10 cellular contexts compared by ENCODE assay signal in the genomic region with DNA sequence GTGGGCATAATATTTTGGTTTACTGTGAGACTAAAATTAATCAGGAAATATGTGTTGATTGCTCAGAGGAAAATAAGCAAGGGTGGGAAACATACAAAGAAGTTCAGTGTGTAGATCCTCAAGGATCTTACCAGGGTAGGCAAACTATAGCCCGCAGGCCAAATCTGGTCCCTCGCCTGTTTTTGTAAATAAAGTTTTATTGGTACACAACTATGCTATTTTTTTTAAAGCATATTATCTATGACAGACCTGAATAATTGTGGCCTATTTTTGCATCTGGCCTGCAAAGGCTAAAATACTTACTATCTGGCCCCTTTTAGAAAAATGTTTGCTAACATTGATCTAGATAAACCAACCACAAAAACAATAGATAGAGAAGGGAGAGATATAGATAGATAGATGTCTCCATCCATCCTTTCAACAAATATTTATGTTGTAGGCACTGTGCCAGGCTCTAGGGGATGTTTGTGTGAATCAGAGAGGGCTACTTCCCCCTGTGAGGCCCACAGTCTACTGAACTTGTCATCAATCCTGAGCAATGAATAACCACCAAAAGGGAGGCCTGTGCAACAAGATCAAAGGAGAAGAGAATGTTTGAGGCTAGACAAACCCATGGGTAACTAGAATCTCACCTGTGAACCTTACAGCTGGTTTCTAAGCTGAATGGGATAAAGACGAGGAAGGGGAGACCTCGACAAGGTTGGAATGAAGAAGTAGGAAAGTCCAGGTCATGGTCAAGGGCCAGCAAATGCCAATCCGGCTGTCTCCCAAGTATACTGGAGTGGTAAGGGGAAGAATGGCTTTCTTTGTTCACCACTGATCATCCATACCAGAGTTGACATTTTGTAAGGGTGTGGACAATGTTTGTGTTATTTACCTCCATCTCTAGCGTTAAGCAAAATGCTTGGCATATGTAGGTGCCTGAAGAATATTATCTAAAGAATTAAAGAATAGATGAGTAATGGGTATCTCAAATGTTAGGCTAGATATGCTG. TPM values are rescaled to one million over a fixed set of nuclear protein-coding genes. Genes with fewer than 3 reads are reported as not detected.
DNase-seq lines count a peak whose midpoint lies in the region; ATAC-seq, FAIRE-seq and TF ChIP-seq lines count a peak whose summit lies in the region.
"Had no signal": no experiment of that assay in that cellular context is flagged by ENCODE, and none has a peak within 500 bp of the region (broad histone marks: within the 10 kb centered on the region; RNA-seq: fewer than 3 reads in every experiment).

No MANE protein-coding gene starts in this region.

- TF ChIP-seq CTCF in Panc1 (IDR thresholded peaks at IDR 0.05) (no peak), astrocyte (IDR thresholded peaks at IDR 0.05; ENCODE audit: insufficient read depth, low read depth, low read length) (no peak), ascending aorta (IDR thresholded peaks at IDR 0.05) (no peak)

- in situ Hi-C loops in Panc1 (cut with HindIII; ENCODE audit: low pct_unique_long_range_greater_than_20kb, low sequenced_read_pairs): no loop called here

- DNase-seq in Panc1 (ENCODE audit: low read depth, low spot score) (no peak), astrocyte (ENCODE audit: low read depth) (peak; percentile 94), NCI-H128 (lab: John Stamatoyannopoulos, UW; ENCODE audit: unreplicated experiment) (no peak), ascending aorta (ENCODE audit: low spot score in 2 of 2) (no peak), NCI-H1436 treated with DMSO at 0.1 percent for 48 hours (lab: John Stamatoyannopoulos, UW) (no peak)
- peak; percentile 32 to 62 for DNase-seq in stimulated activated CD4-positive, alpha-beta T cell treated with anti-CD3 and anti-CD28 coated beads, Interleukin-2, amount 100 ng/mL, for 24 hours
- DNase-seq in effector CD8-positive, alpha-beta T cell (lab: John Stamatoyannopoulos, UW): no peak

- H3K9me3 ChIP-seq in Panc1 (ENCODE audit: control insufficient read depth, insufficient read depth, low read depth, low read length): no peaks in the 10 kb centered on the region
- H3K9me3 ChIP-seq in astrocyte (ENCODE audit: insufficient read depth, low read depth, low read length): no peaks in the 10 kb centered on the region
- no peaks in the 10 kb centered on the region for H3K9me3 ChIP-seq in ascending aorta

- H3K27ac Mint-ChIP-seq in astrocyte (ENCODE audit: unreplicated experiment): peak overlapping the region; percentile 58

- no peaks in the 10 kb centered on the region for H4K20me1 ChIP-seq in astrocyte (ENCODE audit: insufficient read depth, low read length)

- POLR2A ChIA-PET in Panc1 (lab: Charles Lee): no interaction called here

- no peak overlapping the region for H3K4me3 ChIP-seq in Panc1 (ENCODE audit: low read depth in 2 of 2, low read length in 2 of 2)
- no peak overlapping the region for H3K4me3 ChIP-seq in astrocyte (ENCODE audit: insufficient read depth, low read depth, low read length)
- no peak overlapping the region for H3K4me3 ChIP-seq in ascending aorta

- H3K9me3 Mint-ChIP-seq in astrocyte (ENCODE audit: unreplicated experiment): peaks cover 6% of the 10 kb centered on the region

- H3K4me3 Mint-ChIP-seq in astrocyte (ENCODE audit: unreplicated experiment): no peak overlapping the region

- CTCF ChIA-PET in Panc1 (lab: Charles Lee): no interaction called here

- H3K4me2 ChIP-seq in astrocyte (ENCODE audit: low read length): peak overlapping the region; percentile 44

- H3K4me1 ChIP-seq in Panc1 (ENCODE audit: control insufficient read depth, insufficient read depth, low read length) (no peaks in the 10 kb centered on the region; the same call in 1 of the 2 replicates), astrocyte (ENCODE audit: insufficient read depth, low read length) (peaks cover 37% of the 10 kb centered on the region), ascending aorta (no peaks in the 10 kb centered on the region)

- H2AFZ ChIP-seq in astrocyte (ENCODE audit: low read depth, low read length): no peak overlapping the region

- peaks cover 25% of the 10 kb centered on the region for H3K4me1 Mint-ChIP-seq in astrocyte (ENCODE audit: low read depth, unreplicated experiment)

- no peaks in the 10 kb centered on the region for H3K79me2 ChIP-seq in astrocyte (ENCODE audit: insufficient read depth, low read length)

- peak; percentile 57 for ATAC-seq in GM21423 (IDR thresholded peaks at IDR 0.05; ENCODE audit: unreplicated experiment)
- ATAC-seq in Panc1: no peak

- H3K27me3 ChIP-seq in Panc1 (ENCODE audit: control insufficient read depth, insufficient read depth, low read length): no peaks in the 10 kb centered on the region
- no peaks in the 10 kb centered on the region for H3K27me3 ChIP-seq in astrocyte (ENCODE audit: insufficient read depth, low read length)
- no peaks in the 10 kb centered on the region for H3K27me3 ChIP-seq in ascending aorta

- no peaks in the 10 kb centered on the region for H3K36me3 Mint-ChIP-seq in astrocyte (ENCODE audit: low read depth, unreplicated experiment)

- intact Hi-C loops in Panc1 (cut with micrococcal nuclease; ENCODE audit: unreplicated experiment) (no loop called here), ascending aorta (cut with DNase I) (no loop called here)

- H3K27ac ChIP-seq in Panc1 (ENCODE audit: low read length) (peak overlapping the region; percentile 34; the same call in 1 of the 2 replicates), astrocyte (ENCODE audit: low read depth, low read length) (peak overlapping the region; percentile 57), ascending aorta (no peak overlapping the region)

- FAIRE-seq in astrocyte (lab: Jason Lieb, UNC): peak; percentile 68
- FAIRE-seq: GM18507, islet of Langerhans had no signal

- no peak overlapping the region for H3K9ac ChIP-seq in astrocyte (ENCODE audit: low read length)

- no peaks in the 10 kb centered on the region for H3K36me3 ChIP-seq in Panc1 (ENCODE audit: control insufficient read depth, insufficient read depth, low read length)
- H3K36me3 ChIP-seq in astrocyte (ENCODE audit: insufficient read depth, low read length): no peaks in the 10 kb centered on the region
- H3K36me3 ChIP-seq in ascending aorta: no peaks in the 10 kb centered on the region

- no TSS peak for BruUV-seq in Panc1 (replicated peaks; lab: Mats Ljungman, UMichigan)

- H3K27me3 Mint-ChIP-seq in astrocyte (ENCODE audit: low read depth, unreplicated experiment): no peaks in the 10 kb centered on the region

RNA-seq across cellular contexts. Expression of gene ALPK2, which starts 23.6 kb away (rescaled TPM):
- total RNA-seq in Panc1 (2021; ENCODE audit: unreplicated experiment) (0.15 TPM), astrocyte (84.2 and 87.2 TPM in 2 replicates), ascending aorta (not detected)
- 0.02 TPM for polyA plus RNA-seq in Panc1 (2012; ENCODE audit: insufficient read length)

Comparison
In these comparisons a context has a peak if more than half of its experiments do, and no peak if none do; other contexts are left out.
1. DNase-seq: peak in astrocyte (single experiment) and stimulated activated CD4-positive, alpha-beta T cell treated with anti-CD3 and anti-CD28 coated beads, Interleukin-2, amount 100 ng/mL, for 24 hours (2 of 2); none in Panc1 (single experiment), NCI-H128 (single experiment), ascending aorta (0 of 2), NCI-H1436 treated with DMSO at 0.1 percent for 48 hours (single experiment) and effector CD8-positive, alpha-beta T cell (single experiment).
2. H3K27ac ChIP-seq: peak in Panc1 (single experiment) and astrocyte (single experiment); none in ascending aorta (0 of 2).
3. RNA of gene ALPK2, which starts 23.6 kb away (total RNA-seq): 84.2 to 87.2 TPM in astrocyte; 0.15 TPM in Panc1 (single experiment) and not detected in ascending aorta (single experiment); every median in the first group is over 10 times any median in the second.